In genomic region chr6:152094276-152094675, GRCh38 we compare ENCODE assay signal across 32 cellular contexts.
DNase-seq lines count a peak whose midpoint lies in the region; ATAC-seq, FAIRE-seq and TF ChIP-seq lines count a peak whose summit lies in the region.
"Had no signal": no experiment of that assay in that cellular context is flagged by ENCODE, and none has a peak within 500 bp of the region (broad histone marks: within the 10 kb centered on the region; RNA-seq: fewer than 3 reads in every experiment).

No MANE protein-coding gene starts in this region.

- peak overlapping the region; percentile 10 to 82 (median 73); a peak in 19 of 22 replicates for H3K9ac ChIP-seq in BLaER1 treated with 17β-estradiol and CSF1 and Interleukin-3, amounts not matched to agents 10 nM and 100 nM
- H3K9ac ChIP-seq in keratinocyte (ENCODE audit: control insufficient read depth, extremely low read depth, insufficient read depth, low read length) = no peak overlapping the region

- no peaks in the 10 kb centered on the region for H3K4me1 Mint-ChIP-seq in stimulated activated naive B cell treated with anti-CD40 and anti-IgM and Interleukin-4, amounts not matched to agents 10 μg/mL and 1 μg/mL and 100 μg/mL, for 72 hours
- H3K4me1 Mint-ChIP-seq: naive B cell had no signal

- no peaks in the 10 kb centered on the region for H3K27me3 ChIP-seq in BLaER1 treated with 17β-estradiol and CSF1 and Interleukin-3, amounts not matched to agents 10 nM and 100 nM
- H3K27me3 ChIP-seq in RWPE2 (ENCODE audit: insufficient read depth, poor library complexity, severe bottlenecking) = no peaks in the 10 kb centered on the region
- no peaks in the 10 kb centered on the region for H3K27me3 ChIP-seq in keratinocyte (ENCODE audit: control insufficient read depth, extremely low read depth, insufficient read depth, low read length)
- no peaks in the 10 kb centered on the region for H3K27me3 ChIP-seq in tibial artery
- H3K27me3 ChIP-seq: cardiac muscle cell, right lobe of liver had no signal

- TF ChIP-seq CTCF in RWPE2 (IDR thresholded peaks at IDR 0.05; ENCODE audit: poor library complexity, severe bottlenecking) = no peak
- no peak for TF ChIP-seq CTCF in keratinocyte (optimal IDR thresholded peaks at IDR 0.05 in 1 of 3, IDR thresholded peaks at IDR 0.05 in 1 of 3, conservative IDR thresholded peaks at IDR 0.05 in 1 of 3; ENCODE audit: extremely low read depth in 1 of 3, insufficient read depth in 2 of 3, low read length in 3 of 3)
- no peak for TF ChIP-seq CTCF in tibial artery (IDR thresholded peaks at IDR 0.05)

- peak overlapping the region in 10 of 11 experiments; percentile 37 to 75 (median 62); a peak in 19 of 22 replicates for H3K27ac ChIP-seq in BLaER1 treated with 17β-estradiol and CSF1 and Interleukin-3, amounts not matched to agents 10 nM and 100 nM
- H3K27ac ChIP-seq in RWPE2 (ENCODE audit: poor library complexity, severe bottlenecking) (peak overlapping the region; percentile 87), keratinocyte (ENCODE audit: control insufficient read depth, insufficient read depth, low read length) (peak overlapping the region; percentile 76), tibial artery (peak overlapping the region; percentile 56 to 75)

- H3K9me3 ChIP-seq in BLaER1 treated with 17β-estradiol and CSF1 and Interleukin-3, amounts not matched to agents 10 nM and 100 nM (replicated peaks in 1 of 11) = peaks cover 0 to 11% (median 0%) of the 10 kb centered on the region in 11 experiments; a peak in 4 of 22 replicates
- H3K9me3 ChIP-seq in RWPE2 (ENCODE audit: severe bottlenecking) (no peaks in the 10 kb centered on the region), keratinocyte (ENCODE audit: control insufficient read depth, low read depth, low read length) (no peaks in the 10 kb centered on the region), tibial artery (no peaks in the 10 kb centered on the region)
- H3K9me3 ChIP-seq: Caco-2, right lobe of liver had no signal

- no peaks in the 10 kb centered on the region for H3K9me3 Mint-ChIP-seq in stimulated activated naive B cell treated with anti-CD40 and anti-IgM and Interleukin-4, amounts not matched to agents 10 μg/mL and 1 μg/mL and 100 μg/mL, for 72 hours
- H3K9me3 Mint-ChIP-seq: naive B cell; T-helper 2 cell treated with Interferon-gamma antibody and Interleukin-4, amounts not matched to agents 5 μg/mL and 100 μg/mL, for 36 hours had no signal

- intact Hi-C loops in tibial artery (cut with DNase I; ENCODE audit: low total_unique reads) = no loop called here

- peaks cover 0 to 11% (median 8%) of the 10 kb centered on the region in 11 experiments; a peak in 11 of 22 replicates for H4K20me1 ChIP-seq in BLaER1 treated with 17β-estradiol and CSF1 and Interleukin-3, amounts not matched to agents 10 nM and 100 nM
- H4K20me1 ChIP-seq in keratinocyte (ENCODE audit: control insufficient read depth, extremely low read depth, insufficient read depth, low read length) = no peaks in the 10 kb centered on the region

- H3K36me3 Mint-ChIP-seq in stimulated activated naive B cell treated with anti-CD40 and anti-IgM and Interleukin-4, amounts not matched to agents 10 μg/mL and 1 μg/mL and 100 μg/mL, for 72 hours = no peaks in the 10 kb centered on the region
- H3K36me3 Mint-ChIP-seq: activated naive CD8-positive, alpha-beta T cell; naive B cell had no signal

- H3K9me1 ChIP-seq in keratinocyte (ENCODE audit: control insufficient read depth, extremely low read depth, insufficient read depth, low read length) = no peaks in the 10 kb centered on the region

- H3K4me2 ChIP-seq in BLaER1 treated with 17β-estradiol and CSF1 and Interleukin-3, amounts not matched to agents 10 nM and 100 nM = peak overlapping the region in 4 of 11 experiments; percentile 10 to 86 (median 72); a peak in 6 of 22 replicates
- no peak overlapping the region for H3K4me2 ChIP-seq in keratinocyte (ENCODE audit: control insufficient read depth, extremely low read depth, insufficient read depth, low read depth, low read length)

- dilution Hi-C loops in keratinocyte (cut with MboI; ENCODE audit: extremely low pct_ligation_motif_present, low sequenced_read_pairs) = no loop called here

- ATAC-seq in RWPE2 (ENCODE audit: low read depth) = no peak
- ATAC-seq in HG03280 (IDR thresholded peaks at IDR 0.05; ENCODE audit: unreplicated experiment) = no peak
- no peak for ATAC-seq in stimulated activated naive B cell treated with anti-CD40 and anti-IgM and Interleukin-4, amounts not matched to agents 10 μg/mL and 1 μg/mL and 100 μg/mL, for 72 hours (replicated peaks)

- H3K27ac Mint-ChIP-seq in stimulated activated naive B cell treated with anti-CD40 and anti-IgM and Interleukin-4, amounts not matched to agents 10 μg/mL and 1 μg/mL and 100 μg/mL, for 72 hours = no peak overlapping the region
- H3K27ac Mint-ChIP-seq: activated naive CD8-positive, alpha-beta T cell; naive B cell; progenitor cell of endocrine pancreas; T-helper 2 cell treated with Interferon-gamma antibody and Interleukin-4, amounts not matched to agents 5 μg/mL and 100 μg/mL, for 36 hours had no signal

- H2AFZ ChIP-seq in keratinocyte (ENCODE audit: control insufficient read depth, low read length) = no peak overlapping the region

- TF ChIP-seq POLR2A in H54 (IDR thresholded peaks at IDR 0.05; ENCODE audit: low read depth, low read length) = no peak

- H3K4me1 ChIP-seq in BLaER1 treated with 17β-estradiol and CSF1 and Interleukin-3, amounts not matched to agents 10 nM and 100 nM = peaks cover 0 to 48% (median 0%) of the 10 kb centered on the region in 10 experiments; a peak in 8 of 20 replicates
- H3K4me1 ChIP-seq in RWPE2 (ENCODE audit: insufficient read depth, poor library complexity, severe bottlenecking) = peaks cover 36% of the 10 kb centered on the region
- H3K4me1 ChIP-seq in keratinocyte (ENCODE audit: control insufficient read depth, extremely low read depth, insufficient read depth, low read length) = peaks cover 65% of the 10 kb centered on the region
- peaks cover 0 to 66% (median 40%) of the 10 kb centered on the region in 4 donors for H3K4me1 ChIP-seq in tibial artery
- H3K4me1 ChIP-seq: right lobe of liver had no signal

- H3K4me3 Mint-ChIP-seq in stimulated activated naive B cell treated with anti-CD40 and anti-IgM and Interleukin-4, amounts not matched to agents 10 μg/mL and 1 μg/mL and 100 μg/mL, for 72 hours = no peak overlapping the region
- H3K4me3 Mint-ChIP-seq: activated naive CD8-positive, alpha-beta T cell; naive B cell; T-helper 2 cell treated with Interferon-gamma antibody and Interleukin-4, amounts not matched to agents 5 μg/mL and 100 μg/mL, for 36 hours had no signal

- H3K27me3 Mint-ChIP-seq in stimulated activated naive B cell treated with anti-CD40 and anti-IgM and Interleukin-4, amounts not matched to agents 10 μg/mL and 1 μg/mL and 100 μg/mL, for 72 hours = no peaks in the 10 kb centered on the region
- H3K27me3 Mint-ChIP-seq: activated naive CD8-positive, alpha-beta T cell; naive B cell had no signal

- DNase-seq in RWPE2 (ENCODE audit: low spot score) = no peak
- DNase-seq in keratinocyte (ENCODE audit: low read depth, low spot score) = no peak
- no peak for DNase-seq in tibial artery
- DNase-seq in stimulated activated naive B cell treated with anti-CD40 and anti-IgM and Interleukin-4, amounts not matched to agents 10 μg/mL and 1 μg/mL and 100 μg/mL, for 72 hours = no peak
- DNase-seq in H54 (ENCODE audit: insufficient read length, low spot score) = no peak
- DNase-seq: activated effector memory CD4-positive, alpha-beta T cell treated with Interleukin-2 at 50 U/mL for 16 hours; anterior cingulate cortex; C1 segment of cervical spinal cord; Caco-2; DMS79 treated with DMSO at 0.1 percent for 48 hours; effector CD8-positive, alpha-beta T cell; GF-D8; HCEC 1CT; head of caudate nucleus; islet precursor cell; Karpas-422; left ventricle myocardium superior; midbrain; naive B cell; NCI-H1417 treated with DMSO at 0.1 percent for 48 hours; NCI-H2081; NCI-H774; right lobe of liver; stimulated activated CD4-positive, alpha-beta T cell treated with anti-CD3 and anti-CD28 coated beads, Interleukin-12 subunit alpha, Interleukin-12 subunit beta, amount 100 ng/mL, for 4 hours; stimulated activated CD4-positive, alpha-beta T cell treated with anti-CD3 and anti-CD28 coated beads, Interleukin-4, amount 100 ng/mL, for 1 hour had no signal

- FAIRE-seq in keratinocyte (lab: Jason Lieb, UNC) = no peak
- no peak for FAIRE-seq in H54 (lab: Jason Lieb, UNC)
- FAIRE-seq: colon had no signal

- peak overlapping the region; percentile 40 to 71 (median 62) for H3K4me3 ChIP-seq in BLaER1 treated with 17β-estradiol and CSF1 and Interleukin-3, amounts not matched to agents 10 nM and 100 nM
- H3K4me3 ChIP-seq in RWPE2 (ENCODE audit: severe bottlenecking) (no peak overlapping the region), keratinocyte (ENCODE audit: control insufficient read depth in 2 of 3, extremely low read depth in 1 of 3, insufficient read depth in 2 of 3, low read depth in 1 of 3, low read length in 3 of 3) (no peak overlapping the region), tibial artery (no peak overlapping the region)
- H3K4me3 ChIP-seq: cardiac muscle cell, right lobe of liver had no signal

- peaks cover 0 to 9% (median 6%) of the 10 kb centered on the region in 11 experiments; a peak in 9 of 22 replicates for H3K36me3 ChIP-seq in BLaER1 treated with 17β-estradiol and CSF1 and Interleukin-3, amounts not matched to agents 10 nM and 100 nM
- H3K36me3 ChIP-seq in RWPE2 (ENCODE audit: low read depth) (no peaks in the 10 kb centered on the region), keratinocyte (ENCODE audit: control insufficient read depth in 2 of 2, extremely low read depth in 1 of 2, insufficient read depth in 2 of 2, low read length in 2 of 2) (no peaks in the 10 kb centered on the region), tibial artery (peaks cover 0 to 5% (median 0%) of the 10 kb centered on the region in 3 donors)
- H3K36me3 ChIP-seq: cardiac muscle cell had no signal

- no peaks in the 10 kb centered on the region for H3K79me2 ChIP-seq in keratinocyte (ENCODE audit: control insufficient read depth, insufficient read depth, low read length)

Comparison
In these comparisons a context has a peak if more than half of its experiments do, and no peak if none do; other contexts are left out.
1. H3K4me3 ChIP-seq: peak in BLaER1 treated with 17β-estradiol and CSF1 and Interleukin-3, amounts not matched to agents 10 nM and 100 nM (10 of 10); none in RWPE2 (single experiment), keratinocyte (0 of 3) and tibial artery (0 of 2).
2. Peak in every context shown above with its lines, with median percentiles within 50 percentile points of each other: H3K27ac ChIP-seq.